ENCODE assay signal across 30 cellular contexts in genomic region chr7:64638822-64639221, GRCh38.
"Had no signal": no experiment of that assay in that cellular context is flagged by ENCODE, and none has a peak within 500 bp of the region (broad histone marks: within the 10 kb centered on the region; RNA-seq: fewer than 3 reads in every experiment).

No MANE protein-coding gene starts in this region.

- H3K9me3 Mint-ChIP-seq: activated CD4-positive, alpha-beta memory T cell treated with anti-CD3 and anti-CD28 coated beads for 36 hours; central memory CD8-positive, alpha-beta T cell; endodermal cell had no signal

- H3K4me3 ChIP-seq: heart left ventricle, pancreas, prostate gland, thoracic aorta had no signal

- ATAC-seq: heart left ventricle, left colon, sciatic nerve had no signal

- H3K27ac Mint-ChIP-seq: activated CD4-positive, alpha-beta memory T cell treated with anti-CD3 and anti-CD28 coated beads for 36 hours; dendritic cell treated with granulocyte-macrophage colony-stimulating factor and Interleukin-4, amounts not matched to agents 40 ng/mL and 50 ng/mL, for 4 days; endodermal cell; immature natural killer cell; mesothelial cell of epicardium; nephron progenitor cell had no signal

- H3K9me3 ChIP-seq: heart left ventricle, pancreas, prostate gland, thoracic aorta had no signal

- H3K27me3 Mint-ChIP-seq: activated CD4-positive, alpha-beta memory T cell treated with anti-CD3 and anti-CD28 coated beads for 36 hours; central memory CD8-positive, alpha-beta T cell; dendritic cell treated with granulocyte-macrophage colony-stimulating factor and Interleukin-4, amounts not matched to agents 40 ng/mL and 50 ng/mL, for 4 days; naive B cell; T-helper 17 cell had no signal

- H3K27ac ChIP-seq: heart left ventricle, pancreas, prostate gland, thoracic aorta, WERI-Rb-1 had no signal

- DNase-seq: activated CD4-positive, alpha-beta T cell treated with anti-CD3 and anti-CD28 coated beads for 48 hours; activated CD8-positive, alpha-beta memory T cell treated with anti-CD3 and anti-CD28 coated beads, Interleukin-2, amount 50 U/mL, for 4 hours; activated gamma-delta T cell treated with Interleukin-2 at 50 U/mL for 16 hours; activated naive CD4-positive, alpha-beta T cell treated with anti-CD3 and anti-CD28 coated beads, Interleukin-2, amount 50 U/mL, for 16 hours; activated T-cell treated with anti-CD3 and anti-CD28 coated beads, Interleukin-2, amount 50 U/mL, for 1 hour; amniotic stem cell; endodermal cell; foreskin fibroblast; heart left ventricle; hypothalamus; immature natural killer cell; kidney; left colon; naive B cell; nephron progenitor cell; pancreas; retina; small intestine; stimulated activated CD4-positive, alpha-beta T cell treated with anti-CD3 and anti-CD28 coated beads, Interleukin-4, amount 100 ng/mL, for 24 hours; stimulated activated naive CD4-positive, alpha-beta T cell; T-helper 17 cell; T1000 had no signal

- H3K27me3 ChIP-seq: heart left ventricle, pancreas had no signal

- H3K4me3 Mint-ChIP-seq: activated CD4-positive, alpha-beta memory T cell treated with anti-CD3 and anti-CD28 coated beads for 36 hours; central memory CD8-positive, alpha-beta T cell; dendritic cell treated with granulocyte-macrophage colony-stimulating factor and Interleukin-4, amounts not matched to agents 40 ng/mL and 50 ng/mL, for 4 days; endodermal cell; immature natural killer cell; mesothelial cell of epicardium; nephron progenitor cell; T-helper 17 cell had no signal

- H3K4me1 Mint-ChIP-seq: endodermal cell, immature natural killer cell, mesothelial cell of epicardium, naive B cell, nephron progenitor cell had no signal

- H3K36me3 ChIP-seq: heart left ventricle, pancreas, prostate gland, thoracic aorta, WERI-Rb-1 had no signal

- H3K4me1 ChIP-seq: heart left ventricle, pancreas, prostate gland had no signal
